1 cellular context compared by ENCODE assay signal in the genomic region with DNA sequence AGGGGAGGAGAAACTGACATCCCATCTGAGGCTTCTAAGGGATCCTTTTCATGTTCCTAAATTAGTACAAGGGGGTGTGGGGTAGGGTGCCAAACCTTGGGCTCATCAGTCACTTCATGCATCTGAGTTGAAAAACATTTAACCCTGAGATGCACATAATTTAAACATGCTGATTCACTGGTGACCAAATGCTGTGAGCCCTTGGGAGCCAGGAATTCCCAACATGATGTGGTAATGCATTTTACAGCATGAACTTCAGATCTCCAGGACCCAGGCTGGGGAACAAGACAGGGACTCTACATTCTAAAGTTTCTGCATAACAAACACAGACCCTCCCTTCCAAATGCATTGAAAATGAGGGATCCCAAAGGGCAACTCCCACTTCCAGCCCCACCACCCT.
TF ChIP-seq lines count a peak whose summit lies in the region.

No MANE protein-coding gene starts in this region.

TF ChIP-seq in GM23338, 12 proteins besides CTCF, POLR2A, EP300 and RAD21 (continued from another document):
- TF ChIP-seq, protein P1, sequence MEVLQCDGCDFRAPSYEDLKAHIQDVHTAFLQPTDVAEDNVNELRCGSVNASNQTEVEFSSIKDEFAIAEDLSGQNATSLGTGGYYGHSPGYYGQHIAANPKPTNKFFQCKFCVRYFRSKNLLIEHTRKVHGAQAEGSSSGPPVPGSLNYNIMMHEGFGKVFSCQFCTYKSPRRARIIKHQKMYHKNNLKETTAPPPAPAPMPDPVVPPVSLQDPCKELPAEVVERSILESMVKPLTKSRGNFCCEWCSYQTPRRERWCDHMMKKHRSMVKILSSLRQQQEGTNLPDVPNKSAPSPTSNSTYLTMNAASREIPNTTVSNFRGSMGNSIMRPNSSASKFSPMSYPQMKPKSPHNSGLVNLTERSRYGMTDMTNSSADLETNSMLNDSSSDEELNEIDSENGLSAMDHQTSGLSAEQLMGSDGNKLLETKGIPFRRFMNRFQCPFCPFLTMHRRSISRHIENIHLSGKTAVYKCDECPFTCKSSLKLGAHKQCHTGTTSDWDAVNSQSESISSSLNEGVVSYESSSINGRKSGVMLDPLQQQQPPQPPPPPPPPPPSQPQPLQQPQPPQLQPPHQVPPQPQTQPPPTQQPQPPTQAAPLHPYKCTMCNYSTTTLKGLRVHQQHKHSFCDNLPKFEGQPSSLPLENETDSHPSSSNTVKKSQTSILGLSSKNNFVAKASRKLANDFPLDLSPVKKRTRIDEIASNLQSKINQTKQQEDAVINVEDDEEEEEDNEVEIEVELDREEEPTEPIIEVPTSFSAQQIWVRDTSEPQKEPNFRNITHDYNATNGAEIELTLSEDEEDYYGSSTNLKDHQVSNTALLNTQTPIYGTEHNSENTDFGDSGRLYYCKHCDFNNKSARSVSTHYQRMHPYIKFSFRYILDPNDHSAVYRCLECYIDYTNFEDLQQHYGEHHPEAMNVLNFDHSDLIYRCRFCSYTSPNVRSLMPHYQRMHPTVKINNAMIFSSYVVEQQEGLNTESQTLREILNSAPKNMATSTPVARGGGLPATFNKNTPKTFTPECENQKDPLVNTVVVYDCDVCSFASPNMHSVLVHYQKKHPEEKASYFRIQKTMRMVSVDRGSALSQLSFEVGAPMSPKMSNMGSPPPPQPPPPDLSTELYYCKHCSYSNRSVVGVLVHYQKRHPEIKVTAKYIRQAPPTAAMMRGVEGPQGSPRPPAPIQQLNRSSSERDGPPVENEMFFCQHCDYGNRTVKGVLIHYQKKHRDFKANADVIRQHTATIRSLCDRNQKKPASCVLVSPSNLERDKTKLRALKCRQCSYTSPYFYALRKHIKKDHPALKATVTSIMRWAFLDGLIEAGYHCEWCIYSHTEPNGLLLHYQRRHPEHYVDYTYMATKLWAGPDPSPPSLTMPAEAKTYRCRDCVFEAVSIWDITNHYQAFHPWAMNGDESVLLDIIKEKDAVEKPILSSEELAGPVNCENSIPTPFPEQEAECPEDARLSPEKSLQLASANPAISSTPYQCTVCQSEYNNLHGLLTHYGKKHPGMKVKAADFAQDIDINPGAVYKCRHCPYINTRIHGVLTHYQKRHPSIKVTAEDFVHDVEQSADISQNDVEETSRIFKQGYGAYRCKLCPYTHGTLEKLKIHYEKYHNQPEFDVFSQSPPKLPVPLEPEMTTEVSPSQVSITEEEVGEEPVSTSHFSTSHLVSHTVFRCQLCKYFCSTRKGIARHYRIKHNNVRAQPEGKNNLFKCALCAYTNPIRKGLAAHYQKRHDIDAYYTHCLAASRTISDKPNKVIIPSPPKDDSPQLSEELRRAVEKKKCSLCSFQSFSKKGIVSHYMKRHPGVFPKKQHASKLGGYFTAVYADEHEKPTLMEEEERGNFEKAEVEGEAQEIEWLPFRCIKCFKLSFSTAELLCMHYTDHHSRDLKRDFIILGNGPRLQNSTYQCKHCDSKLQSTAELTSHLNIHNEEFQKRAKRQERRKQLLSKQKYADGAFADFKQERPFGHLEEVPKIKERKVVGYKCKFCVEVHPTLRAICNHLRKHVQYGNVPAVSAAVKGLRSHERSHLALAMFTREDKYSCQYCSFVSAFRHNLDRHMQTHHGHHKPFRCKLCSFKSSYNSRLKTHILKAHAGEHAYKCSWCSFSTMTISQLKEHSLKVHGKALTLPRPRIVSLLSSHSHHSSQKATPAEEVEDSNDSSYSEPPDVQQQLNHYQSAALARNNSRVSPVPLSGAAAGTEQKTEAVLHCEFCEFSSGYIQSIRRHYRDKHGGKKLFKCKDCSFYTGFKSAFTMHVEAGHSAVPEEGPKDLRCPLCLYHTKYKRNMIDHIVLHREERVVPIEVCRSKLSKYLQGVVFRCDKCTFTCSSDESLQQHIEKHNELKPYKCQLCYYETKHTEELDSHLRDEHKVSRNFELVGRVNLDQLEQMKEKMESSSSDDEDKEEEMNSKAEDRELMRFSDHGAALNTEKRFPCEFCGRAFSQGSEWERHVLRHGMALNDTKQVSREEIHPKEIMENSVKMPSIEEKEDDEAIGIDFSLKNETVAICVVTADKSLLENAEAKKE (CRISPR knock-in tag; IDR thresholded peaks at IDR 0.05), result no peak; the same call in 1 of the 2 replicates
- TF ChIP-seq EZH2phosphoT487 (IDR thresholded peaks at IDR 0.05; ENCODE audit: unreplicated experiment), result no peak
- TF ChIP-seq POLR2AphosphoS5 (IDR thresholded peaks at IDR 0.05; ENCODE audit: low read depth), result no peak
- TF ChIP-seq JUNB (IDR thresholded peaks at IDR 0.05; ENCODE audit: unreplicated experiment), result peak; percentile 27
TF ChIP-seq in GM23338: peak in this region for 1.
